26 cellular contexts compared by ENCODE assay signal in genomic region chr6:132214716-132215115, GRCh38.
"Had no signal": no experiment of that assay in that cellular context is flagged by ENCODE, and none has a peak within 500 bp of the region (broad histone marks: within the 10 kb centered on the region; RNA-seq: fewer than 3 reads in every experiment).

No MANE protein-coding gene starts in this region.

- H3K27me3 ChIP-seq: cardiac muscle cell, left lung, right atrium auricular region, tibial nerve had no signal

- ATAC-seq: activated naive CD4-positive, alpha-beta T cell treated with anti-CD3 and anti-CD28 coated beads, Interleukin-2, amount 50 U/mL, for 72 hours; activated T-cell treated with anti-CD3 and anti-CD28 coated beads, Interleukin-2, amount 50 U/mL, for 72 hours; effector memory CD8-positive, alpha-beta T cell; left lung had no signal

- H3K4me3 ChIP-seq: cardiac muscle cell, heart left ventricle, left lung, lung, right atrium auricular region, tibial nerve had no signal

- H2AFZ ChIP-seq: parathyroid adenoma had no signal

- H3K27ac ChIP-seq: cardiac muscle cell, heart left ventricle, left lung, parathyroid adenoma, right atrium auricular region, tibial nerve, VCaP had no signal

- H3K79me2 ChIP-seq: parathyroid adenoma had no signal

- H3K36me3 ChIP-seq: cardiac muscle cell, heart left ventricle, left lung, right atrium auricular region, tibial nerve had no signal

- DNase-seq: activated CD4-positive, alpha-beta T cell treated with anti-CD3 and anti-CD28 coated beads for 4 hours; activated CD4-positive, alpha-beta T cell treated with anti-CD3 and anti-CD28 coated beads, Interleukin-2, amount 50 U/mL, for 4 hours; activated naive CD4-positive, alpha-beta T cell; activated T-cell treated with anti-CD3 and anti-CD28 coated beads for 4 hours; activated T-cell treated with anti-CD3 and anti-CD28 coated beads, Interleukin-2, amount 50 U/mL, for 72 hours; cerebellar nuclear complex; cortex of kidney; effector memory CD8-positive, alpha-beta T cell; foreskin fibroblast; heart left ventricle; hypothalamus; immature natural killer cell; left lung; naive B cell; stimulated activated CD4-positive, alpha-beta T cell treated with anti-CD3 and anti-CD28 coated beads, Interleukin-15, amount 100 ng/mL, for 24 hours; stimulated activated CD4-positive, alpha-beta T cell treated with anti-CD3 and anti-CD28 coated beads, Interleukin-2, amount 100 ng/mL, for 24 hours; stimulated activated naive CD4-positive, alpha-beta T cell; T-helper 9 cell had no signal

- H3K4me1 ChIP-seq: left lung, parathyroid adenoma, right atrium auricular region, tibial nerve had no signal

- FAIRE-seq: TTC549 had no signal

- H3K9me3 ChIP-seq: left lung, right atrium auricular region had no signal

- H3K9ac ChIP-seq: parathyroid adenoma had no signal
